Comparison of ENCODE assay signal across 21 cellular contexts in genomic region chr7:45691155-45691656, GRCh38.
A peak's percentile ranks its signal among the peaks of the same experiment; 100 is the strongest.
DNase-seq lines count a peak whose midpoint lies in the region; ATAC-seq, FAIRE-seq and TF ChIP-seq lines count a peak whose summit lies in the region.
"Had no signal": no experiment of that assay in that cellular context is flagged by ENCODE, and none has a peak within 500 bp of the region (broad histone marks: within the 10 kb centered on the region; RNA-seq: fewer than 3 reads in every experiment).

No MANE protein-coding gene starts in this region.

- ATAC-seq in A549 (peak in 1 of 2 experiments; percentile 47; a peak in 3 of 6 replicates), pancreas (peak; percentile 92 to 97 (median 93)), GM19467 (IDR thresholded peaks at IDR 0.05; ENCODE audit: unreplicated experiment) (no peak), gastrocnemius medialis (no peak)
- ATAC-seq: activated T-cell treated with anti-CD3 and anti-CD28 coated beads, Interleukin-2, amount 50 U/mL, for 4 hours; esophagus mucosa; GM23338 had no signal

- TF ChIP-seq RAD21 in A549 (conservative IDR thresholded peaks at IDR 0.05 in 1 of 2, IDR thresholded peaks at IDR 0.05 in 1 of 2): no peak

- H3K9me3 ChIP-seq in A549 (no peaks in the 10 kb centered on the region), hepatocyte (ENCODE audit: low read depth) (no peaks in the 10 kb centered on the region), pancreas (no peaks in the 10 kb centered on the region), gastrocnemius medialis (no peaks in the 10 kb centered on the region)
- H3K9me3 ChIP-seq: left ventricle myocardium inferior, suprapubic skin had no signal

- CTCF ChIA-PET in A549 (lab: Yijun Ruan, JAX): interaction anchor here (0.8 kb wide), 1 partner anchor 8 kb away, joined by 3 read pairs; no protein-coding TSS in a partner anchor

- H3K9me3 Mint-ChIP-seq in HFFc6: no peaks in the 10 kb centered on the region
- H3K9me3 Mint-ChIP-seq: activated T-cell treated with anti-CD3 and anti-CD28 coated beads, Interleukin-2, amount 50 U/mL, for 4 hours; central memory CD8-positive, alpha-beta T cell; GM23338 had no signal

- H3K27me3 Mint-ChIP-seq in HFFc6 (ENCODE audit: insufficient read depth): peaks cover 2% of the 10 kb centered on the region; the same call in 1 of the 2 replicates

- WGBS in A549 (ENCODE audit: missing lambda C conversion rate): 40% methylated on average over 6 of the region's 6 CpGs
- WGBS in hepatocyte (ENCODE audit: low lambda C conversion rate, missing lambda C conversion rate): 55% methylated on average over 6 of the region's 6 CpGs
- WGBS in pancreas, 2 donors: 24 to 25% methylated on average over 6 of the region's 6 CpGs

- H2AFZ ChIP-seq in hepatocyte: no peak overlapping the region
- H2AFZ ChIP-seq: GM23338 had no signal

- DNase-seq in A549 (ENCODE audit: low read depth in 1 of 2, low spot score in 1 of 2) (peak; percentile 20 to 43), LNCaP clone FGC (ENCODE audit: low read depth) (peak; percentile 99), hepatocyte (ENCODE audit: low spot score) (peak; percentile 46), pancreas (peak in 4 of 6 donors; percentile 46 to 77 (median 68)), SW 1271 (lab: John Stamatoyannopoulos, UW) (no peak), HFFc6 (no peak), gastrocnemius medialis (no peak)
- DNase-seq: activated naive CD4-positive, alpha-beta T cell treated with Interleukin-2 at 50 U/mL for 16 hours; activated T-cell treated with anti-CD3 and anti-CD28 coated beads, Interleukin-2, amount 50 U/mL, for 4 hours; anterior cingulate cortex; effector CD8-positive, alpha-beta T cell; GF-D8; left ventricle myocardium inferior; NCI-H2227 treated with DMSO at 0.1 percent for 48 hours; retina; stimulated activated CD4-positive, alpha-beta T cell treated with anti-CD3 and anti-CD28 coated beads, Interleukin-15, amount 100 ng/mL, for 24 hours had no signal

- H3K4me2 ChIP-seq in A549 (peak overlapping the region; percentile 43), hepatocyte (no peak overlapping the region)
- H3K4me2 ChIP-seq: GM23338 had no signal

- H3K27ac ChIP-seq in A549: no peak overlapping the region
- peak overlapping the region; percentile 69 for H3K27ac ChIP-seq in hepatocyte
- H3K27ac ChIP-seq in pancreas: peak overlapping the region; percentile 46 to 85 (median 79)
- no peak overlapping the region for H3K27ac ChIP-seq in gastrocnemius medialis
- H3K27ac ChIP-seq: left ventricle myocardium inferior, suprapubic skin had no signal

- FAIRE-seq in A549 (lab: Jason Lieb, UNC) (no peak), pancreas (lab: Jason Lieb, UNC) (no peak)

- no peaks in the 10 kb centered on the region for H3K36me3 Mint-ChIP-seq in HFFc6 (ENCODE audit: low read depth)

- no peaks in the 10 kb centered on the region for H4K20me1 ChIP-seq in hepatocyte (ENCODE audit: insufficient read depth, poor library complexity, severe bottlenecking)

- no peak overlapping the region for H3K4me3 Mint-ChIP-seq in HFFc6
- H3K4me3 Mint-ChIP-seq: activated T-cell treated with anti-CD3 and anti-CD28 coated beads, Interleukin-2, amount 50 U/mL, for 4 hours; central memory CD8-positive, alpha-beta T cell; GM23338 had no signal

- H3K79me2 ChIP-seq in hepatocyte: no peaks in the 10 kb centered on the region

- TF ChIP-seq CTCF in A549 (IDR thresholded peaks at IDR 0.05): no peak
- no peak for TF ChIP-seq CTCF in LNCaP clone FGC (IDR thresholded peaks at IDR 0.05; ENCODE audit: control insufficient read depth, extremely low read depth, insufficient read depth)
- no peak for TF ChIP-seq CTCF in hepatocyte (IDR thresholded peaks at IDR 0.05; ENCODE audit: poor library complexity)
- TF ChIP-seq CTCF in pancreas (IDR thresholded peaks at IDR 0.05): no peak
- TF ChIP-seq CTCF in HFFc6 (IDR thresholded peaks at IDR 0.05): no peak
- TF ChIP-seq CTCF in gastrocnemius medialis (IDR thresholded peaks at IDR 0.05 in 4 of 5, conservative IDR thresholded peaks at IDR 0.05 in 1 of 5): no peak

- POLR2A ChIA-PET in A549 (lab: Yijun Ruan, JAX): no interaction called here

- H3K4me1 ChIP-seq in A549: peaks cover 14% of the 10 kb centered on the region
- H3K4me1 ChIP-seq in hepatocyte (ENCODE audit: insufficient read depth): peaks cover 10% of the 10 kb centered on the region
- H3K4me1 ChIP-seq in pancreas: peaks cover 13 to 37% (median 20%) of the 10 kb centered on the region in 3 donors
- no peaks in the 10 kb centered on the region for H3K4me1 ChIP-seq in gastrocnemius medialis
- H3K4me1 ChIP-seq: suprapubic skin had no signal

- H3K27ac Mint-ChIP-seq in HFFc6: no peak overlapping the region
- H3K27ac Mint-ChIP-seq: GM23338 had no signal

- H3K4me3 ChIP-seq in A549 (no peak overlapping the region), LNCaP clone FGC (ENCODE audit: low read depth, low read length) (no peak overlapping the region), hepatocyte (no peak overlapping the region), pancreas (no peak overlapping the region), gastrocnemius medialis (no peak overlapping the region)
- H3K4me3 ChIP-seq: GM23338, left ventricle myocardium inferior, suprapubic skin had no signal

- H3K4me1 Mint-ChIP-seq in HFFc6 (ENCODE audit: low read depth): peaks cover 23% of the 10 kb centered on the region
- H3K4me1 Mint-ChIP-seq: central memory CD8-positive, alpha-beta T cell; GM23338 had no signal

- TF ChIP-seq EP300 in A549 (IDR thresholded peaks at IDR 0.05): no peak

- no peak for TF ChIP-seq POLR2A in A549 (IDR thresholded peaks at IDR 0.05; ENCODE audit: low read length)
- no peak for TF ChIP-seq POLR2A in gastrocnemius medialis (IDR thresholded peaks at IDR 0.05)

- intact Hi-C loops in pancreas (cut with DNase I) (no loop called here), gastrocnemius medialis (cut with DNase I; ENCODE audit: low total_unique reads) (no loop called here)

- H3K36me3 ChIP-seq in hepatocyte (replicated peaks; ENCODE audit: insufficient read depth, low read depth) (no peaks in the 10 kb centered on the region), pancreas (no peaks in the 10 kb centered on the region), gastrocnemius medialis (no peaks in the 10 kb centered on the region)
- H3K36me3 ChIP-seq: suprapubic skin had no signal

- no peaks in the 10 kb centered on the region for H3K27me3 ChIP-seq in hepatocyte
- H3K27me3 ChIP-seq in pancreas: no peaks in the 10 kb centered on the region
- no peaks in the 10 kb centered on the region for H3K27me3 ChIP-seq in gastrocnemius medialis
- H3K27me3 ChIP-seq: suprapubic skin had no signal

- in situ Hi-C loops in gastrocnemius medialis (cut with MboI; ENCODE audit: low sequenced_read_pairs in 4 of 4): no loop called here

- H3K9me2 ChIP-seq in hepatocyte (replicated peaks; ENCODE audit: insufficient read depth): no peaks in the 10 kb centered on the region

TF ChIP-seq in A549, 52 proteins besides CTCF, POLR2A, EP300 and RAD21:
- TF ChIP-seq HEYL (CRISPR knock-in tag; IDR thresholded peaks at IDR 0.05) (no peak), KDM5A (IDR thresholded peaks at IDR 0.05) (no peak), CEBPB (IDR thresholded peaks at IDR 0.05) (peak; percentile 20 to 52; a peak in 2 of 4 replicates), JUN (IDR thresholded peaks at IDR 0.05) (no peak)

Comparison
In these comparisons a context has a peak if more than half of its experiments do, and no peak if none do; other contexts are left out.
1. ATAC-seq: peak in pancreas (4 of 4); none in GM19467 (single experiment) and gastrocnemius medialis (0 of 2).
2. DNase-seq: peak in A549 (2 of 2), LNCaP clone FGC (single experiment), hepatocyte (single experiment) and pancreas (4 of 6); none in SW 1271 (0 of 2), HFFc6 (single experiment) and gastrocnemius medialis (0 of 2).
3. H3K27ac ChIP-seq: peak in hepatocyte (single experiment) and pancreas (4 of 4); none in A549 (0 of 2) and gastrocnemius medialis (0 of 4).